ENCODE assay signal across 1 cellular context in the genomic region with DNA sequence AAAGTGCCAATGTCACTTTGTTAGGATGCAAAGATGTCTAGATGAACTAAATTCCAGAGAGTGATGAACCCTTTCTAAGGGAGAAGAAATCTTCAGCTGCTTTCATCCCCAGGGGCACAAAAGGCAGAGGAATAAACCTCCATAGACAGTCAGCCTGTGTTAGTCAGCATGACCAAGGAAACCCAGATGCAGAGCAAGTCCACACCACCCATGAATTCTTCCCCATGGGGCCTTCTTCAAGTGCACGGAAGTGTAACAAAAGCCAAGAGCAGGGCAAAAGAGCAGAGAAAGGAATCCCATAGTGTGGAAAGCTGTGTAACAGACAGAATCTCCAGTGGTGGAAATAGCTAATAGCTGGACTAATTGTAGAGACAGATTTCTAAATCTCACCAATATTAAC.
TF ChIP-seq lines count a peak whose summit lies in the region.

No MANE protein-coding gene starts in this region.

TF ChIP-seq in HepG2, 621 proteins besides CTCF, POLR2A, EP300 and RAD21 (continued from another document):
- TF ChIP-seq, protein P1, sequence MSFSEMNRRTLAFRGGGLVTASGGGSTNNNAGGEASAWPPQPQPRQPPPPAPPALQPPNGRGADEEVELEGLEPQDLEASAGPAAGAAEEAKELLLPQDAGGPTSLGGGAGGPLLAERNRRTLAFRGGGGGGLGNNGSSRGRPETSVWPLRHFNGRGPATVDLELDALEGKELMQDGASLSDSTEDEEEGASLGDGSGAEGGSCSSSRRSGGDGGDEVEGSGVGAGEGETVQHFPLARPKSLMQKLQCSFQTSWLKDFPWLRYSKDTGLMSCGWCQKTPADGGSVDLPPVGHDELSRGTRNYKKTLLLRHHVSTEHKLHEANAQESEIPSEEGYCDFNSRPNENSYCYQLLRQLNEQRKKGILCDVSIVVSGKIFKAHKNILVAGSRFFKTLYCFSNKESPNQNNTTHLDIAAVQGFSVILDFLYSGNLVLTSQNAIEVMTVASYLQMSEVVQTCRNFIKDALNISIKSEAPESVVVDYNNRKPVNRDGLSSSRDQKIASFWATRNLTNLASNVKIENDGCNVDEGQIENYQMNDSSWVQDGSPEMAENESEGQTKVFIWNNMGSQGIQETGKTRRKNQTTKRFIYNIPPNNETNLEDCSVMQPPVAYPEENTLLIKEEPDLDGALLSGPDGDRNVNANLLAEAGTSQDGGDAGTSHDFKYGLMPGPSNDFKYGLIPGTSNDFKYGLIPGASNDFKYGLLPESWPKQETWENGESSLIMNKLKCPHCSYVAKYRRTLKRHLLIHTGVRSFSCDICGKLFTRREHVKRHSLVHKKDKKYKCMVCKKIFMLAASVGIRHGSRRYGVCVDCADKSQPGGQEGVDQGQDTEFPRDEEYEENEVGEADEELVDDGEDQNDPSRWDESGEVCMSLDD (CRISPR knock-in tag; IDR thresholded peaks at IDR 0.05; ENCODE audit: borderline replicate concordance) = no peak
- TF ChIP-seq, protein P2, sequence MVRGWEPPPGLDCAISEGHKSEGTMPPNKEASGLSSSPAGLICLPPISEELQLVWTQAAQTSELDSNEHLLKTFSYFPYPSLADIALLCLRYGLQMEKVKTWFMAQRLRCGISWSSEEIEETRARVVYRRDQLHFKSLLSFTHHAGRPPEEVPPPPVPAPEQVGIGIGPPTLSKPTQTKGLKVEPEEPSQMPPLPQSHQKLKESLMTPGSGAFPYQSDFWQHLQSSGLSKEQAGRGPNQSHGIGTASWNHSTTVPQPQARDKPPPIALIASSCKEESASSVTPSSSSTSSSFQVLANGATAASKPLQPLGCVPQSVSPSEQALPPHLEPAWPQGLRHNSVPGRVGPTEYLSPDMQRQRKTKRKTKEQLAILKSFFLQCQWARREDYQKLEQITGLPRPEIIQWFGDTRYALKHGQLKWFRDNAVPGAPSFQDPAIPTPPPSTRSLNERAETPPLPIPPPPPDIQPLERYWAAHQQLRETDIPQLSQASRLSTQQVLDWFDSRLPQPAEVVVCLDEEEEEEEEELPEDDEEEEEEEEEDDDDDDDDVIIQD (CRISPR knock-in tag; IDR thresholded peaks at IDR 0.05; ENCODE audit: low read depth) = no peak
- no peak for TF ChIP-seq NR2F1 (CRISPR knock-in tag; IDR thresholded peaks at IDR 0.05)
- TF ChIP-seq NFE2L1 (CRISPR knock-in tag; IDR thresholded peaks at IDR 0.05; ENCODE audit: borderline replicate concordance) = no peak
- TF ChIP-seq ZNF496 (CRISPR knock-in tag; IDR thresholded peaks at IDR 0.05; ENCODE audit: insufficient replicate concordance) = no peak
- TF ChIP-seq BORCS8-MEF2B (CRISPR knock-in tag; IDR thresholded peaks at IDR 0.05) = no peak
- TF ChIP-seq POLR2AphosphoS5 (IDR thresholded peaks at IDR 0.05; ENCODE audit: low read depth, low read length) = no peak
- no peak for TF ChIP-seq TEAD2 (CRISPR knock-in tag; IDR thresholded peaks at IDR 0.05)
- no peak for TF ChIP-seq AGO2 (optimal IDR thresholded peaks at IDR 0.05; ENCODE audit: low read depth, low read length)
- TF ChIP-seq, protein P3, sequence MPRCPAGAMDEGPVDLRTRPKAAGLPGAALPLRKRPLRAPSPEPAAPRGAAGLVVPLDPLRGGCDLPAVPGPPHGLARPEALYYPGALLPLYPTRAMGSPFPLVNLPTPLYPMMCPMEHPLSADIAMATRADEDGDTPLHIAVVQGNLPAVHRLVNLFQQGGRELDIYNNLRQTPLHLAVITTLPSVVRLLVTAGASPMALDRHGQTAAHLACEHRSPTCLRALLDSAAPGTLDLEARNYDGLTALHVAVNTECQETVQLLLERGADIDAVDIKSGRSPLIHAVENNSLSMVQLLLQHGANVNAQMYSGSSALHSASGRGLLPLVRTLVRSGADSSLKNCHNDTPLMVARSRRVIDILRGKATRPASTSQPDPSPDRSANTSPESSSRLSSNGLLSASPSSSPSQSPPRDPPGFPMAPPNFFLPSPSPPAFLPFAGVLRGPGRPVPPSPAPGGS (CRISPR knock-in tag; IDR thresholded peaks at IDR 0.05) = no peak
- TF ChIP-seq, protein P4, sequence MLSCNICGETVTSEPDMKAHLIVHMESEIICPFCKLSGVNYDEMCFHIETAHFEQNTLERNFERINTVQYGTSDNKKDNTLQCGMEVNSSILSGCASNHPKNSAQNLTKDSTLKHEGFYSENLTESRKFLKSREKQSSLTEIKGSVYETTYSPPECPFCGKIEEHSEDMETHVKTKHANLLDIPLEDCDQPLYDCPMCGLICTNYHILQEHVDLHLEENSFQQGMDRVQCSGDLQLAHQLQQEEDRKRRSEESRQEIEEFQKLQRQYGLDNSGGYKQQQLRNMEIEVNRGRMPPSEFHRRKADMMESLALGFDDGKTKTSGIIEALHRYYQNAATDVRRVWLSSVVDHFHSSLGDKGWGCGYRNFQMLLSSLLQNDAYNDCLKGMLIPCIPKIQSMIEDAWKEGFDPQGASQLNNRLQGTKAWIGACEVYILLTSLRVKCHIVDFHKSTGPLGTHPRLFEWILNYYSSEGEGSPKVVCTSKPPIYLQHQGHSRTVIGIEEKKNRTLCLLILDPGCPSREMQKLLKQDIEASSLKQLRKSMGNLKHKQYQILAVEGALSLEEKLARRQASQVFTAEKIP (CRISPR knock-in tag; IDR thresholded peaks at IDR 0.05; ENCODE audit: borderline replicate concordance) = no peak
- TF ChIP-seq, protein P5, sequence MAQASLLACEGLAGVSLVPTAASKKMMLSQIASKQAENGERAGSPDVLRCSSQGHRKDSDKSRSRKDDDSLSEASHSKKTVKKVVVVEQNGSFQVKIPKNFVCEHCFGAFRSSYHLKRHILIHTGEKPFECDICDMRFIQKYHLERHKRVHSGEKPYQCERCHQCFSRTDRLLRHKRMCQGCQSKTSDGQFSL (CRISPR knock-in tag; IDR thresholded peaks at IDR 0.05) = no peak
- no peak for TF ChIP-seq PLRG1 (conservative IDR thresholded peaks at IDR 0.05)
- no peak for TF ChIP-seq ZNF224 (CRISPR knock-in tag; IDR thresholded peaks at IDR 0.05)
- no peak for TF ChIP-seq NCOA1 (CRISPR knock-in tag; IDR thresholded peaks at IDR 0.05)
- no peak for TF ChIP-seq ZNF644 (CRISPR knock-in tag; IDR thresholded peaks at IDR 0.05; ENCODE audit: low read depth)
- TF ChIP-seq, protein P6, sequence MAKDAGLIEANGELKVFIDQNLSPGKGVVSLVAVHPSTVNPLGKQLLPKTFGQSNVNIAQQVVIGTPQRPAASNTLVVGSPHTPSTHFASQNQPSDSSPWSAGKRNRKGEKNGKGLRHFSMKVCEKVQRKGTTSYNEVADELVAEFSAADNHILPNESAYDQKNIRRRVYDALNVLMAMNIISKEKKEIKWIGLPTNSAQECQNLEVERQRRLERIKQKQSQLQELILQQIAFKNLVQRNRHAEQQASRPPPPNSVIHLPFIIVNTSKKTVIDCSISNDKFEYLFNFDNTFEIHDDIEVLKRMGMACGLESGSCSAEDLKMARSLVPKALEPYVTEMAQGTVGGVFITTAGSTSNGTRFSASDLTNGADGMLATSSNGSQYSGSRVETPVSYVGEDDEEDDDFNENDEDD (CRISPR knock-in tag; IDR thresholded peaks at IDR 0.05; ENCODE audit: borderline replicate concordance) = no peak
- TF ChIP-seq SIN3B (IDR thresholded peaks at IDR 0.05; ENCODE audit: low read length) = no peak
TF ChIP-seq in HepG2: peak in this region for 0.
